Comparison of ENCODE assay signal across 10 cellular contexts in the genomic region with DNA sequence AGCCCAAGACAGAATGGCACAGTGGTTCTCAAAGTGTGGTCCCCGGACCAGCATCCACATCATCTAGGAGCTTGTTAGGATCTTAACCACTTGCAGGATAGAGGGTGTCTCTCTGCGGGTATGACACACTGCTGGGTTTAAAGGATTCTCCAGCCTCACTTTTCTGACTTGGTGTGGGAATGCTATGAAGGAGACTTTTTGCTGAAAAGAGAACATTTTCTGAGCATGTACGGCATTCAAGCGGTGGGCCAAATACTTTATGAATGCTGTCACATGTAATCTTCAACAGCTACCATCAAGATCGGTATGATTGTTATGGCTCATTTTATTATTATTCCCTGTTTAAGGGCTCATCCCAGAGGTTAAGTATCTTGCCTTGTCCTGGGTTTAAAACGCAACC. TPM values are rescaled to one million over a fixed set of nuclear protein-coding genes. Genes with fewer than 3 reads are reported as not detected.
A peak's percentile ranks its signal among the peaks of the same experiment; 100 is the strongest.
DNase-seq lines count a peak whose midpoint lies in the region; FAIRE-seq and TF ChIP-seq lines count a peak whose summit lies in the region.
"Had no signal": no experiment of that assay in that cellular context is flagged by ENCODE, and none has a peak within 500 bp of the region (broad histone marks: within the 10 kb centered on the region; RNA-seq: fewer than 3 reads in every experiment).

No MANE protein-coding gene starts in this region.

- no peak overlapping the region for H3K27ac ChIP-seq in CD8-positive, alpha-beta memory T cell (ENCODE audit: low read depth, low read length)
- H3K27ac ChIP-seq in astrocyte (ENCODE audit: low read depth, low read length) (peak overlapping the region; percentile 91), keratinocyte (ENCODE audit: control insufficient read depth, insufficient read depth, low read length) (peak overlapping the region; percentile 99), skin epidermis (peak overlapping the region in 19 of 21 experiments; percentile 84 to 97 (median 93))

- H3K27me3 Mint-ChIP-seq in CD8-positive, alpha-beta memory T cell, result no peaks in the 10 kb centered on the region
- no peaks in the 10 kb centered on the region for H3K27me3 Mint-ChIP-seq in astrocyte (ENCODE audit: low read depth, unreplicated experiment)

- peak overlapping the region in 4 of 8 donors; percentile 53 to 96 (median 78) for H3K27ac Mint-ChIP-seq in CD8-positive, alpha-beta memory T cell
- peak overlapping the region; percentile 2 for H3K27ac Mint-ChIP-seq in astrocyte (ENCODE audit: unreplicated experiment)

- H3K36me3 Mint-ChIP-seq in CD8-positive, alpha-beta memory T cell, result peaks cover 0 to 2% (median 0%) of the 10 kb centered on the region in 3 donors
- peaks cover 7% of the 10 kb centered on the region for H3K36me3 Mint-ChIP-seq in astrocyte (ENCODE audit: low read depth, unreplicated experiment)

- H3K9me3 Mint-ChIP-seq in CD8-positive, alpha-beta memory T cell, result no peaks in the 10 kb centered on the region
- no peaks in the 10 kb centered on the region for H3K9me3 Mint-ChIP-seq in astrocyte (ENCODE audit: unreplicated experiment)

- H3K9me1 ChIP-seq in keratinocyte (ENCODE audit: control insufficient read depth, extremely low read depth, insufficient read depth, low read length), result peaks cover 4% of the 10 kb centered on the region

- H3K9ac ChIP-seq in astrocyte (ENCODE audit: low read length) (peak overlapping the region; percentile 86), keratinocyte (ENCODE audit: control insufficient read depth, extremely low read depth, insufficient read depth, low read length) (peak overlapping the region; percentile 92)

- dilution Hi-C loops in keratinocyte (cut with MboI; ENCODE audit: extremely low pct_ligation_motif_present, low sequenced_read_pairs), result no loop called here

- H3K4me1 Mint-ChIP-seq in CD8-positive, alpha-beta memory T cell, result peaks cover 41 to 56% (median 48%) of the 10 kb centered on the region in 3 donors
- H3K4me1 Mint-ChIP-seq in astrocyte (ENCODE audit: low read depth, unreplicated experiment), result peaks cover 54% of the 10 kb centered on the region

- peaks cover 47% of the 10 kb centered on the region for H3K4me1 ChIP-seq in CD8-positive, alpha-beta memory T cell (ENCODE audit: insufficient read depth, low read length)
- H3K4me1 ChIP-seq in astrocyte (ENCODE audit: insufficient read depth, low read length), result peaks cover 42% of the 10 kb centered on the region
- peaks cover 76% of the 10 kb centered on the region for H3K4me1 ChIP-seq in keratinocyte (ENCODE audit: control insufficient read depth, extremely low read depth, insufficient read depth, low read length)

- H3K27me3 ChIP-seq in CD8-positive, alpha-beta memory T cell (ENCODE audit: insufficient read depth, low read length, poor library complexity, severe bottlenecking), result no peaks in the 10 kb centered on the region
- H3K27me3 ChIP-seq in astrocyte (ENCODE audit: insufficient read depth, low read length) (no peaks in the 10 kb centered on the region), keratinocyte (ENCODE audit: control insufficient read depth, extremely low read depth, insufficient read depth, low read length) (no peaks in the 10 kb centered on the region)

- peak overlapping the region in 5 of 7 donors; percentile 19 to 94 (median 87) for H3K4me3 Mint-ChIP-seq in CD8-positive, alpha-beta memory T cell
- H3K4me3 Mint-ChIP-seq in astrocyte (ENCODE audit: unreplicated experiment), result peak overlapping the region; percentile 46

- CTCF ChIA-PET in CD8-positive, alpha-beta memory T cell (lab: Charles Lee), result interaction anchor here (1.7 to 23.5 kb wide), 3 partner anchors 32 to 211 kb away, joined by 6 to 532 read pairs (median 12); no protein-coding TSS in a partner anchor

- H3K9me3 ChIP-seq in CD8-positive, alpha-beta memory T cell (ENCODE audit: low read length), result no peaks in the 10 kb centered on the region
- H3K9me3 ChIP-seq in astrocyte (ENCODE audit: insufficient read depth, low read depth, low read length) (no peaks in the 10 kb centered on the region), keratinocyte (ENCODE audit: control insufficient read depth, low read depth, low read length) (no peaks in the 10 kb centered on the region)

- TF ChIP-seq CTCF in astrocyte (IDR thresholded peaks at IDR 0.05; ENCODE audit: insufficient read depth, low read depth, low read length), result no peak
- TF ChIP-seq CTCF in keratinocyte (optimal IDR thresholded peaks at IDR 0.05 in 1 of 3, IDR thresholded peaks at IDR 0.05 in 1 of 3, conservative IDR thresholded peaks at IDR 0.05 in 1 of 3; ENCODE audit: extremely low read depth in 1 of 3, insufficient read depth in 2 of 3, low read length in 3 of 3), result no peak

- FAIRE-seq in astrocyte (lab: Jason Lieb, UNC) (peak; percentile 43), keratinocyte (lab: Jason Lieb, UNC) (peak; percentile 56)
- FAIRE-seq: endometrium had no signal

- H2AFZ ChIP-seq in astrocyte (ENCODE audit: low read depth, low read length) (no peak overlapping the region), keratinocyte (ENCODE audit: control insufficient read depth, low read length) (no peak overlapping the region)

- H3K79me2 ChIP-seq in astrocyte (ENCODE audit: insufficient read depth, low read length), result no peaks in the 10 kb centered on the region
- peaks cover 32% of the 10 kb centered on the region for H3K79me2 ChIP-seq in keratinocyte (ENCODE audit: control insufficient read depth, insufficient read depth, low read length)

- H3K4me2 ChIP-seq in astrocyte (ENCODE audit: low read length) (peak overlapping the region; percentile 89), keratinocyte (ENCODE audit: control insufficient read depth, extremely low read depth, insufficient read depth, low read depth, low read length) (peak overlapping the region; percentile 92)

- no peaks in the 10 kb centered on the region for H4K20me1 ChIP-seq in astrocyte (ENCODE audit: insufficient read depth, low read length)
- no peaks in the 10 kb centered on the region for H4K20me1 ChIP-seq in keratinocyte (ENCODE audit: control insufficient read depth, extremely low read depth, insufficient read depth, low read length)

- POLR2A ChIA-PET in CD8-positive, alpha-beta memory T cell (lab: Charles Lee), result no interaction called here

- no peak for DNase-seq in CD8-positive, alpha-beta memory T cell
- DNase-seq in astrocyte (ENCODE audit: low read depth) (peak; percentile 71), keratinocyte (ENCODE audit: low read depth, low spot score) (no peak), GDM1 (lab: John Stamatoyannopoulos, UW) (no peak), RKO (ENCODE audit: low spot score) (no peak), NCI-H146 treated with DMSO at 0.1 percent for 48 hours (lab: John Stamatoyannopoulos, UW; ENCODE audit: unreplicated experiment) (no peak), NCI-H524 (lab: John Stamatoyannopoulos, UW) (no peak)
- DNase-seq: NCI-H2227 treated with DMSO at 0.1 percent for 48 hours had no signal

- H3K36me3 ChIP-seq in CD8-positive, alpha-beta memory T cell (ENCODE audit: insufficient read depth, low read length), result no peaks in the 10 kb centered on the region
- H3K36me3 ChIP-seq in astrocyte (ENCODE audit: insufficient read depth, low read length), result no peaks in the 10 kb centered on the region
- peaks cover 0 to 1% of the 10 kb centered on the region in 2 experiments for H3K36me3 ChIP-seq in keratinocyte (ENCODE audit: control insufficient read depth in 2 of 2, extremely low read depth in 1 of 2, insufficient read depth in 2 of 2, low read length in 2 of 2)

- H3K4me3 ChIP-seq in CD8-positive, alpha-beta memory T cell (ENCODE audit: low read length), result no peak overlapping the region
- H3K4me3 ChIP-seq in astrocyte (ENCODE audit: insufficient read depth, low read depth, low read length) (no peak overlapping the region), keratinocyte (ENCODE audit: control insufficient read depth in 2 of 3, extremely low read depth in 1 of 3, insufficient read depth in 2 of 3, low read depth in 1 of 3, low read length in 3 of 3) (no peak overlapping the region), skin epidermis (no peak overlapping the region)

RNA-seq across cellular contexts. Expression of a gene that starts 1.7 kb away (rescaled TPM):
- 100 to 1,000 TPM; 356 to 388 TPM for total RNA-seq in CD8-positive, alpha-beta memory T cell
- 131 TPM for polyA plus RNA-seq in CD8-positive, alpha-beta memory T cell
- 74.5 and 90.6 TPM in 2 replicates for total RNA-seq in astrocyte
- polyA plus RNA-seq in keratinocyte, result 118 to 209 TPM (median 204 TPM) in 3 replicates
- 32.3 TPM for polyA plus RNA-seq in keratinocyte (2011; ENCODE audit: low read depth)
- 54.2 and 96.1 TPM in 2 replicates for polyA plus RNA-seq in keratinocyte (2011; cell fraction: cytosol; rRNA removed)
- 291 and 302 TPM in 2 replicates for polyA plus RNA-seq in keratinocyte (2011; cell fraction: nucleus; rRNA removed)
- polyA plus RNA-seq in keratinocyte (2012; ENCODE audit: low replicate concordance), result 102 and 180 TPM in 2 replicates
- 136 to 381 TPM (median 165 TPM) in 3 replicates for polyA minus RNA-seq in keratinocyte
- 148 TPM for polyA minus RNA-seq in keratinocyte (2011; cell fraction: cytosol; rRNA and poly(A)+ RNA removed)
- polyA minus RNA-seq in keratinocyte (2011; cell fraction: nucleus; rRNA and poly(A)+ RNA removed), result 171 and 244 TPM in 2 replicates
